In genomic region chr20:9627219-9627618, GRCh38 we compare ENCODE assay signal across 16 cellular contexts.
"Had no signal": no experiment of that assay in that cellular context is flagged by ENCODE, and none has a peak within 500 bp of the region (broad histone marks: within the 10 kb centered on the region; RNA-seq: fewer than 3 reads in every experiment).

No MANE protein-coding gene starts in this region.

- H3K9me3 ChIP-seq: left lung, tibial artery, uterus had no signal

- DNase-seq: activated CD4-positive, alpha-beta T cell treated with anti-CD3 and anti-CD28 coated beads, Interleukin-2, amount 10 ng/mL, durations not matched to agents 7 days and 5 days; activated CD4-positive, CD25-positive, alpha-beta regulatory T cell; activated T-cell treated with anti-CD3 and anti-CD28 coated beads, Interleukin-2, amount 50 U/mL, for 1 hour; amniotic stem cell; esophagus squamous epithelium; foreskin keratinocyte; heart right ventricle; left lung; nucleus accumbens; right cardiac atrium; small intestine; tibial artery; uterus had no signal

- ATAC-seq: foreskin keratinocyte; heart right ventricle; left lung; natural killer cell treated with Interleukin-12 subunit alpha and Interleukin-12 subunit beta and Interleukin-15 and Interleukin-18, amount 100 ng/mL, for 72 hours; right cardiac atrium had no signal

- H3K4me1 ChIP-seq: esophagus squamous epithelium, foreskin keratinocyte, heart right ventricle, left lung, tibial artery, uterus had no signal

- H3K36me3 ChIP-seq: esophagus squamous epithelium, heart right ventricle, left lung, tibial artery, uterus had no signal

- FAIRE-seq: endometrium, keratinocyte, small intestine had no signal

- H3K27me3 ChIP-seq: esophagus squamous epithelium, left lung, tibial artery, uterus had no signal

- H3K27ac ChIP-seq: esophagus squamous epithelium, foreskin keratinocyte, heart right ventricle, left lung, tibial artery, uterus had no signal

- H3K4me3 ChIP-seq: esophagus squamous epithelium, heart right ventricle, left lung, tibial artery, uterus had no signal
